In the genomic region with DNA sequence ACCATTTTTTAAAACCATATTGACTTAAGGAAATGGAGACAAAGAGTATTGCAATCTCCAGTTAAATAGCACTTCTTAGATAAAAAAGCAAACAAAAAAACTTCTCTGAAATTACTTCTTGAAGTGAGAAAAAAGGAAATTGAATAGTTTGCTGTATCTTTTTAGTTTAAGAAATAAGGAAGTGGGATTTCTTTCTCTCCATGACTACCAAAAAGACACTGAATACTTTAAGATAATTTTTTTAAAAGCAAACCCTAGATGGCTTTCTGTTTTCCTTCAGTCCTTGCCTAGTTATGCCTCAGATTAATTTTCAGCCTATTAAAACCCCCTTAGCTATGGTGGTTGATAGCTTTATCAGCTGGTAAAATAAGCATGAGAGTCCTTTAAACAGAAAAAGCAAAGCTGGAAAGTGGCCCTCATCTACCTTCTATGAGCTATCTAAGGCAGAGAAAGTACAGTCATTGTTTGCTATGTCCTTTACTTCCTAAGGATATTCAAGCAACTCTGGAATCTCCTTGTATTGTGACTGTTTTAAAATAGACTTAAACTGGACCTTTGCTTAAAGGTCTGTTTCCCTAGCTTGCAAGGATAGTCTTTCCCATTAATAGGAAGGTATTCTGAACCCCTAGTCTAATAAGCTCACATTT, we compare ENCODE assay signal across 1 cellular context.
TF ChIP-seq lines count a peak whose summit lies in the region.

No MANE protein-coding gene starts in this region.

TF ChIP-seq in SK-N-SH, 30 proteins besides CTCF, POLR2A, EP300 and RAD21 (continued from another document):
- TF ChIP-seq, protein P1, sequence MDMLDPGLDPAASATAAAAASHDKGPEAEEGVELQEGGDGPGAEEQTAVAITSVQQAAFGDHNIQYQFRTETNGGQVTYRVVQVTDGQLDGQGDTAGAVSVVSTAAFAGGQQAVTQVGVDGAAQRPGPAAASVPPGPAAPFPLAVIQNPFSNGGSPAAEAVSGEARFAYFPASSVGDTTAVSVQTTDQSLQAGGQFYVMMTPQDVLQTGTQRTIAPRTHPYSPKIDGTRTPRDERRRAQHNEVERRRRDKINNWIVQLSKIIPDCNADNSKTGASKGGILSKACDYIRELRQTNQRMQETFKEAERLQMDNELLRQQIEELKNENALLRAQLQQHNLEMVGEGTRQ (IDR thresholded peaks at IDR 0.05; ENCODE audit: borderline replicate concordance, low read depth, low read length): no peak
- TF ChIP-seq NFIC (IDR thresholded peaks at IDR 0.05; ENCODE audit: borderline replicate concordance) (no peak), MAX (IDR thresholded peaks at IDR 0.05; ENCODE audit: low read depth) (no peak), EZH2phosphoT487 (IDR thresholded peaks at IDR 0.05; ENCODE audit: borderline replicate concordance, low read depth) (no peak), FOXM1 (IDR thresholded peaks at IDR 0.05; ENCODE audit: low read depth) (no peak), FOSL2 (IDR thresholded peaks at IDR 0.05; ENCODE audit: borderline replicate concordance, low read depth) (no peak)
